ENCODE assay signal across 15 cellular contexts in genomic region chr6:129312865-129313264, GRCh38.
DNase-seq lines count a peak whose midpoint lies in the region; ATAC-seq, FAIRE-seq and TF ChIP-seq lines count a peak whose summit lies in the region.
"Had no signal": no experiment of that assay in that cellular context is flagged by ENCODE, and none has a peak within 500 bp of the region (broad histone marks: within the 10 kb centered on the region; RNA-seq: fewer than 3 reads in every experiment).

No MANE protein-coding gene starts in this region.

- H3K36me3 ChIP-seq in GM23338 (ENCODE audit: insufficient read depth) = no peaks in the 10 kb centered on the region
- no peaks in the 10 kb centered on the region for H3K36me3 ChIP-seq in PC-9 (ENCODE audit: low read depth)
- no peaks in the 10 kb centered on the region for H3K36me3 ChIP-seq in transverse colon
- H3K36me3 ChIP-seq: pancreas, uterus had no signal

- no peak for ATAC-seq in GM23338
- ATAC-seq: pancreas had no signal

- in situ Hi-C loops in transverse colon (cut with MboI; ENCODE audit: low pct_ligation_motif_present in 1 of 4, low pct_unique_long_range_greater_than_20kb in 1 of 4, low sequenced_read_pairs in 3 of 4) = no loop called here

- no peaks in the 10 kb centered on the region for H3K27me3 Mint-ChIP-seq in GM23338 (ENCODE audit: insufficient read depth, low read depth, poor library complexity)
- peaks cover 0 to 1% (median 0%) of the 10 kb centered on the region in 3 donors for H3K27me3 Mint-ChIP-seq in CD14-positive monocyte (ENCODE audit: low read depth in 3 of 3)

- H3K36me3 Mint-ChIP-seq in GM23338 (ENCODE audit: low read depth) = peaks cover 14% of the 10 kb centered on the region; the same call in 2 of the 3 replicates
- no peaks in the 10 kb centered on the region for H3K36me3 Mint-ChIP-seq in CD14-positive monocyte

- H3K4me1 ChIP-seq in GM23338 (ENCODE audit: insufficient read depth) (peaks cover 11% of the 10 kb centered on the region), PC-9 (replicated peaks; ENCODE audit: insufficient read depth) (peaks cover 34% of the 10 kb centered on the region), transverse colon (peaks cover 0 to 6% (median 2%) of the 10 kb centered on the region in 4 donors)
- H3K4me1 ChIP-seq: pancreas, uterus had no signal

- H3K27ac Mint-ChIP-seq in GM23338 (peak overlapping the region; percentile 46; the same call in 1 of the 2 replicates), CD14-positive monocyte (no peak overlapping the region)
- H3K27ac Mint-ChIP-seq: activated CD4-positive, alpha-beta T cell treated with anti-CD3 and anti-CD28 coated beads, Interleukin-2, amount 10 ng/mL, durations not matched to agents 7 days and 5 days had no signal

- TF ChIP-seq EP300 in transverse colon (IDR thresholded peaks at IDR 0.05; ENCODE audit: low read depth) = no peak

- H3K9me2 ChIP-seq in GM23338 (ENCODE audit: insufficient read depth) (no peaks in the 10 kb centered on the region), PC-9 (ENCODE audit: insufficient read depth) (no peaks in the 10 kb centered on the region)

- peaks cover 13% of the 10 kb centered on the region for H3K4me1 Mint-ChIP-seq in GM23338
- no peaks in the 10 kb centered on the region for H3K4me1 Mint-ChIP-seq in CD14-positive monocyte
- H3K4me1 Mint-ChIP-seq: activated CD4-positive, alpha-beta T cell treated with anti-CD3 and anti-CD28 coated beads, Interleukin-2, amount 10 ng/mL, durations not matched to agents 7 days and 5 days had no signal

- WGBS in transverse colon (ENCODE audit: low coverage in 1 of 2), 2 donors = 31 to 39% methylated on average over 2 of the region's 2 CpGs

- H3K4me2 ChIP-seq in GM23338 (no peak overlapping the region), PC-9 (peak overlapping the region; percentile 52)

- H3K27ac ChIP-seq in GM23338 (ENCODE audit: low read depth) (no peak overlapping the region), PC-9 (peak overlapping the region; percentile 50), transverse colon (no peak overlapping the region)
- H3K27ac ChIP-seq: pancreas, uterus had no signal

- POLR2A ChIA-PET in PC-9 (lab: Charles Lee; ENCODE audit: unreplicated experiment) = interaction anchor here (0.7 kb wide), 1 partner anchor 505 kb away, joined by 7 read pairs; no protein-coding TSS in a partner anchor

- H3K27me3 ChIP-seq in GM23338 (ENCODE audit: insufficient read depth) (no peaks in the 10 kb centered on the region), PC-9 (ENCODE audit: insufficient read depth, low read depth) (no peaks in the 10 kb centered on the region), transverse colon (no peaks in the 10 kb centered on the region)
- H3K27me3 ChIP-seq: pancreas, uterus had no signal

- H3K9me3 ChIP-seq in PC-9 (ENCODE audit: insufficient read depth, low read depth) (peaks cover 21% of the 10 kb centered on the region), transverse colon (no peaks in the 10 kb centered on the region)
- H3K9me3 ChIP-seq: pancreas, uterus had no signal

- CTCF ChIA-PET in PC-9 (lab: Charles Lee) = no interaction called here

- H3K4me3 ChIP-seq in GM23338 = no peak overlapping the region
- H3K4me3 ChIP-seq in PC-9 = peak overlapping the region; percentile 7; the same call in 1 of the 2 replicates
- H3K4me3 ChIP-seq in transverse colon = no peak overlapping the region
- H3K4me3 ChIP-seq: pancreas, uterus had no signal

- H2AFZ ChIP-seq in GM23338 = no peak overlapping the region
- no peak overlapping the region for H2AFZ ChIP-seq in PC-9

- TF ChIP-seq POLR2A in transverse colon (IDR thresholded peaks at IDR 0.05) = no peak
- TF ChIP-seq POLR2A in GM12892 (IDR thresholded peaks at IDR 0.05; ENCODE audit: low read depth, low read length) = no peak

- H3K4me3 Mint-ChIP-seq in GM23338 (no peak overlapping the region), CD14-positive monocyte (no peak overlapping the region)
- H3K4me3 Mint-ChIP-seq: activated CD4-positive, alpha-beta T cell treated with anti-CD3 and anti-CD28 coated beads, Interleukin-2, amount 10 ng/mL, durations not matched to agents 7 days and 5 days had no signal

- FAIRE-seq in GM12892 (lab: Jason Lieb, UNC) = no peak
- FAIRE-seq: endometrium, pancreas had no signal

- DNase-seq in GM23338 (ENCODE audit: low spot score) = no peak
- peak; percentile 63 to 98 for DNase-seq in PC-9
- peak; percentile 61 for DNase-seq in fibroblast of peridontal ligament (ENCODE audit: extremely low read depth)
- DNase-seq in renal cortical epithelial cell (ENCODE audit: low read depth) = peak; percentile 85
- DNase-seq in transverse colon = no peak
- DNase-seq in GM12892 (ENCODE audit: insufficient read length) = no peak
- DNase-seq in CD14-positive monocyte (ENCODE audit: low spot score) = no peak
- no peak for DNase-seq in HuH-7.5 (ENCODE audit: low spot score)
- DNase-seq: activated CD4-positive, alpha-beta T cell treated with anti-CD3 and anti-CD28 coated beads, Interleukin-2, amount 10 ng/mL, durations not matched to agents 7 days and 5 days; activated naive CD4-positive, alpha-beta T cell treated with Interleukin-2 at 50 U/mL for 16 hours; left cardiac atrium; NCI-H510A; pancreas; uterus had no signal

- no peaks in the 10 kb centered on the region for H4K20me1 ChIP-seq in GM23338 (replicated peaks; ENCODE audit: insufficient read depth)
- H4K20me1 ChIP-seq in PC-9 (ENCODE audit: insufficient read depth) = no peaks in the 10 kb centered on the region

- intact Hi-C loops in PC-9 (cut with micrococcal nuclease; ENCODE audit: unreplicated experiment) (no loop called here), transverse colon (cut with DNase I; ENCODE audit: low total_unique reads) (no loop called here), CD14-positive monocyte (cut with micrococcal nuclease) (no loop called here)

- H3F3A ChIP-seq in GM23338 (replicated peaks; ENCODE audit: low read depth) (no peaks in the 10 kb centered on the region), PC-9 (ENCODE audit: insufficient read depth, low read depth) (peaks cover 19% of the 10 kb centered on the region)

- H3K79me2 ChIP-seq in GM23338 (replicated peaks; ENCODE audit: insufficient read depth) (no peaks in the 10 kb centered on the region), PC-9 (ENCODE audit: low read depth) (no peaks in the 10 kb centered on the region)

- TF ChIP-seq CTCF in GM23338 (conservative IDR thresholded peaks at IDR 0.05; ENCODE audit: low read depth in 2 of 2) = no peak
- no peak for TF ChIP-seq CTCF in PC-9 (conservative IDR thresholded peaks at IDR 0.05)
- TF ChIP-seq CTCF in transverse colon (IDR thresholded peaks at IDR 0.05) = no peak
- no peak for TF ChIP-seq CTCF in CD14-positive monocyte (IDR thresholded peaks at IDR 0.05)

- H3K9me3 Mint-ChIP-seq in GM23338 (peaks cover 11% of the 10 kb centered on the region; the same call in 2 of the 3 replicates), CD14-positive monocyte (peaks cover 2 to 10% (median 4%) of the 10 kb centered on the region in 7 donors)
- H3K9me3 Mint-ChIP-seq: activated CD4-positive, alpha-beta T cell treated with anti-CD3 and anti-CD28 coated beads, Interleukin-2, amount 10 ng/mL, durations not matched to agents 7 days and 5 days had no signal

- BruUV-seq in PC-9 (replicated peaks; lab: Mats Ljungman, UMichigan) = no TSS peak

TF ChIP-seq in GM23338, 12 proteins besides CTCF, POLR2A, EP300 and RAD21 (continues in another document):
- no peak for TF ChIP-seq CREB1 (CRISPR knock-in tag; IDR thresholded peaks at IDR 0.05; ENCODE audit: low read depth)
- TF ChIP-seq EZH2 (IDR thresholded peaks at IDR 0.05; ENCODE audit: low read depth, unreplicated experiment) = no peak
- no peak for TF ChIP-seq EZH2phosphoT487 (IDR thresholded peaks at IDR 0.05; ENCODE audit: unreplicated experiment)
- no peak for TF ChIP-seq JUNB (IDR thresholded peaks at IDR 0.05; ENCODE audit: unreplicated experiment)
- TF ChIP-seq NANOG (IDR thresholded peaks at IDR 0.05; ENCODE audit: borderline replicate concordance) = no peak

Comparison
In these comparisons a context has a peak if more than half of its experiments do, and no peak if none do; other contexts are left out.
1. DNase-seq: peak in PC-9 (2 of 2), fibroblast of peridontal ligament (single experiment) and renal cortical epithelial cell (single experiment); none in GM23338 (single experiment), transverse colon (single experiment), GM12892 (single experiment), CD14-positive monocyte (single experiment) and HuH-7.5 (single experiment).